Comparison of ENCODE assay signal across 10 cellular contexts in genomic region chr4:81565137-81565870, GRCh38.
DNase-seq lines count a peak whose midpoint lies in the region; ATAC-seq and TF ChIP-seq lines count a peak whose summit lies in the region.
"Had no signal": no experiment of that assay in that cellular context is flagged by ENCODE, and none has a peak within 500 bp of the region (broad histone marks: within the 10 kb centered on the region; RNA-seq: fewer than 3 reads in every experiment).

No MANE protein-coding gene starts in this region.

- peaks cover 25% of the 10 kb centered on the region for H3K4me1 Mint-ChIP-seq in endothelial cell (ENCODE audit: unreplicated experiment)
- peaks cover 9% of the 10 kb centered on the region for H3K4me1 Mint-ChIP-seq in activated CD8-positive, alpha-beta T cell treated with anti-CD3 and anti-CD28 coated beads for 36 hours (ENCODE audit: low read depth)

- H3K9me3 ChIP-seq in OCI-LY1 (ENCODE audit: low read length) (no peaks in the 10 kb centered on the region), thyroid gland (no peaks in the 10 kb centered on the region)

- no peak overlapping the region for H3K27ac Mint-ChIP-seq in endothelial cell (ENCODE audit: unreplicated experiment)
- no peak overlapping the region for H3K27ac Mint-ChIP-seq in activated CD8-positive, alpha-beta T cell treated with anti-CD3 and anti-CD28 coated beads for 36 hours
- H3K27ac Mint-ChIP-seq: activated naive CD4-positive, alpha-beta T cell treated with anti-CD3 and anti-CD28 coated beads, Interleukin-2, amount 10 ng/mL, durations not matched to agents 7 days and 5 days had no signal

- H3K9me3 Mint-ChIP-seq in endothelial cell (ENCODE audit: unreplicated experiment) = no peaks in the 10 kb centered on the region
- no peaks in the 10 kb centered on the region for H3K9me3 Mint-ChIP-seq in activated CD8-positive, alpha-beta T cell treated with anti-CD3 and anti-CD28 coated beads for 36 hours
- H3K9me3 Mint-ChIP-seq: activated naive CD4-positive, alpha-beta T cell treated with anti-CD3 and anti-CD28 coated beads, Interleukin-2, amount 10 ng/mL, durations not matched to agents 7 days and 5 days had no signal

- H3K23ac ChIP-seq in mesendoderm (ENCODE audit: low read length) = no peak overlapping the region

- H3K27me3 Mint-ChIP-seq in endothelial cell (ENCODE audit: unreplicated experiment) = no peaks in the 10 kb centered on the region
- no peaks in the 10 kb centered on the region for H3K27me3 Mint-ChIP-seq in activated CD8-positive, alpha-beta T cell treated with anti-CD3 and anti-CD28 coated beads for 36 hours

- H3K4me3 Mint-ChIP-seq in endothelial cell (ENCODE audit: unreplicated experiment) = no peak overlapping the region
- no peak overlapping the region for H3K4me3 Mint-ChIP-seq in activated CD8-positive, alpha-beta T cell treated with anti-CD3 and anti-CD28 coated beads for 36 hours
- H3K4me3 Mint-ChIP-seq: activated naive CD4-positive, alpha-beta T cell treated with anti-CD3 and anti-CD28 coated beads, Interleukin-2, amount 10 ng/mL, durations not matched to agents 7 days and 5 days had no signal

- no peak overlapping the region for H3K4ac ChIP-seq in mesendoderm (ENCODE audit: low read depth, low read length)

- H2AK5ac ChIP-seq in mesendoderm (ENCODE audit: low read length) = no peak overlapping the region

- no peaks in the 10 kb centered on the region for H3K36me3 ChIP-seq in OCI-LY1 (ENCODE audit: insufficient read depth, low read length)
- H3K36me3 ChIP-seq in mesendoderm (ENCODE audit: control insufficient read depth, insufficient read depth, low read length) = no peaks in the 10 kb centered on the region
- H3K36me3 ChIP-seq in thyroid gland = no peaks in the 10 kb centered on the region

- DNase-seq in endothelial cell (ENCODE audit: low spot score) = peak; percentile 13
- DNase-seq in mesendoderm = peak; percentile 14
- peak; percentile 69 to 84 for DNase-seq in thyroid gland
- DNase-seq in SKM-1 treated with dmso at 0.1 percent for 144 hours (lab: John Stamatoyannopoulos, UW; ENCODE audit: unreplicated experiment) = no peak
- DNase-seq in activated CD8-positive, alpha-beta T cell treated with anti-CD3 and anti-CD28 coated beads for 36 hours = no peak
- DNase-seq: activated naive CD4-positive, alpha-beta T cell treated with anti-CD3 and anti-CD28 coated beads, Interleukin-2, amount 10 ng/mL, durations not matched to agents 7 days and 5 days; NCI-H1694 had no signal

- H3K4me3 ChIP-seq in OCI-LY1 (ENCODE audit: low read depth, low read length, poor library complexity, severe bottlenecking) (peak overlapping the region; percentile 42), mesendoderm (ENCODE audit: low read length) (no peak overlapping the region), thyroid gland (replicated peaks in 1 of 3) (peak overlapping the region in 1 of 3 donors; percentile 2)

- no peaks in the 10 kb centered on the region for H3K36me3 Mint-ChIP-seq in endothelial cell (ENCODE audit: low read depth, unreplicated experiment)
- no peaks in the 10 kb centered on the region for H3K36me3 Mint-ChIP-seq in activated CD8-positive, alpha-beta T cell treated with anti-CD3 and anti-CD28 coated beads for 36 hours (ENCODE audit: low read depth)
- H3K36me3 Mint-ChIP-seq: activated naive CD4-positive, alpha-beta T cell treated with anti-CD3 and anti-CD28 coated beads, Interleukin-2, amount 10 ng/mL, durations not matched to agents 7 days and 5 days had no signal

- TF ChIP-seq POLR2A in thyroid gland (IDR thresholded peaks at IDR 0.05) = no peak

- H3K9me2 ChIP-seq in OCI-LY1 (ENCODE audit: low read depth, low read length) = no peaks in the 10 kb centered on the region

- no peak overlapping the region for H3K18ac ChIP-seq in mesendoderm (ENCODE audit: low read length)

- H3K4me1 ChIP-seq in OCI-LY1 (ENCODE audit: insufficient read depth, low read length, severe bottlenecking) (peaks cover 79% of the 10 kb centered on the region), mesendoderm (ENCODE audit: control insufficient read depth, low read depth, low read length) (no peaks in the 10 kb centered on the region), thyroid gland (peaks cover 0 to 7% of the 10 kb centered on the region in 2 donors)

- H3K79me2 ChIP-seq in OCI-LY1 (ENCODE audit: insufficient read depth, low read length) (no peaks in the 10 kb centered on the region), mesendoderm (ENCODE audit: control insufficient read depth, insufficient read depth, low read length) (no peaks in the 10 kb centered on the region)

- H3K27ac ChIP-seq in OCI-LY1 (ENCODE audit: low read depth, low read length, poor library complexity, severe bottlenecking) = peak overlapping the region; percentile 96
- H3K27ac ChIP-seq in mesendoderm (ENCODE audit: low read depth, low read length) = no peak overlapping the region
- H3K27ac ChIP-seq in thyroid gland = peak overlapping the region; percentile 23 to 56 (median 34)

- H2AFZ ChIP-seq in OCI-LY1 (ENCODE audit: low read length) = peak overlapping the region; percentile 50; the same call in 1 of the 2 replicates

- peaks cover 20% of the 10 kb centered on the region for H3F3A ChIP-seq in OCI-LY1 (ENCODE audit: insufficient read depth, low read length)

- intact Hi-C loops in thyroid gland (cut with DNase I) = no loop called here
- intact Hi-C loops in activated CD8-positive, alpha-beta T cell treated with anti-CD3 and anti-CD28 coated beads for 36 hours (cut with micrococcal nuclease) = no loop called here

- ATAC-seq in HG02981 (IDR thresholded peaks at IDR 0.05; ENCODE audit: unreplicated experiment) (no peak), HG03460 (IDR thresholded peaks at IDR 0.05; ENCODE audit: unreplicated experiment) (no peak)
- ATAC-seq in activated CD8-positive, alpha-beta T cell treated with anti-CD3 and anti-CD28 coated beads for 36 hours = no peak

- no peaks in the 10 kb centered on the region for H3K79me1 ChIP-seq in mesendoderm (ENCODE audit: low read length)

- no peak overlapping the region for H4K8ac ChIP-seq in mesendoderm (ENCODE audit: low read depth, low read length)

- no peak overlapping the region for H2BK120ac ChIP-seq in mesendoderm (ENCODE audit: low read depth, low read length)

- peak overlapping the region; percentile 70 for H3K4me2 ChIP-seq in OCI-LY1 (ENCODE audit: low read length)
- H3K4me2 ChIP-seq in mesendoderm (ENCODE audit: low read length) = no peak overlapping the region

- H2BK5ac ChIP-seq in mesendoderm (ENCODE audit: low read length) = no peak overlapping the region

- H3K9ac ChIP-seq in OCI-LY1 (ENCODE audit: low read length) = peak overlapping the region; percentile 62
- H3K9ac ChIP-seq in mesendoderm (ENCODE audit: low read length) = no peak overlapping the region

- no peaks in the 10 kb centered on the region for H4K20me1 ChIP-seq in OCI-LY1 (ENCODE audit: insufficient read depth, low read length)

- no CpG with 5 or more reads among the region's 6 CpGs for WGBS in mesendoderm (ENCODE audit: extremely low coverage, insufficient coverage, low lambda C conversion rate)
- WGBS in thyroid gland, 2 donors = 17 to 22% methylated on average over 6 of the region's 6 CpGs

- no peak overlapping the region for H4K5ac ChIP-seq in mesendoderm (ENCODE audit: low read length)

- H3K27me3 ChIP-seq in OCI-LY1 (ENCODE audit: insufficient read depth, low read length) (no peaks in the 10 kb centered on the region), mesendoderm (ENCODE audit: insufficient read depth, low read length, poor library complexity) (no peaks in the 10 kb centered on the region), thyroid gland (no peaks in the 10 kb centered on the region)

- H3K56ac ChIP-seq in mesendoderm (ENCODE audit: low read length) = peak overlapping the region; percentile 58

- CTCF ChIA-PET in activated CD8-positive, alpha-beta T cell treated with anti-CD3 and anti-CD28 coated beads for 36 hours (lab: Charles Lee) = interaction anchor here (1.4 kb wide), 1 partner anchor 95 kb away, joined by 4 read pairs; no protein-coding TSS in a partner anchor

- POLR2A ChIA-PET in activated CD8-positive, alpha-beta T cell treated with anti-CD3 and anti-CD28 coated beads for 36 hours (lab: Charles Lee) = interaction anchor here (0.5 to 1.2 kb wide), 2 partner anchors 13 to 193 kb away, joined by 3 to 4 read pairs; no protein-coding TSS in a partner anchor

- TF ChIP-seq CTCF in OCI-LY1 (IDR thresholded peaks at IDR 0.05; ENCODE audit: low read length) = no peak
- TF ChIP-seq CTCF in endothelial cell (IDR thresholded peaks at IDR 0.05; ENCODE audit: unreplicated experiment) = no peak
- no peak for TF ChIP-seq CTCF in thyroid gland (IDR thresholded peaks at IDR 0.05)
- TF ChIP-seq CTCF in activated CD8-positive, alpha-beta T cell treated with anti-CD3 and anti-CD28 coated beads for 36 hours (IDR thresholded peaks at IDR 0.05) = no peak

- H2BK15ac ChIP-seq in mesendoderm (replicated peaks; ENCODE audit: low read depth) = no peak overlapping the region

Comparison
In these comparisons a context has a peak if more than half of its experiments do, and no peak if none do; other contexts are left out.
1. DNase-seq: peak in endothelial cell (single experiment), mesendoderm (single experiment) and thyroid gland (2 of 2); none in SKM-1 treated with dmso at 0.1 percent for 144 hours (single experiment) and activated CD8-positive, alpha-beta T cell treated with anti-CD3 and anti-CD28 coated beads for 36 hours (single experiment).